Comparison of ENCODE assay signal across 8 cellular contexts in genomic region chr7:93231799-93232672, GRCh38. TPM values are rescaled to one million over a fixed set of nuclear protein-coding genes. Genes with fewer than 3 reads are reported as not detected.
DNase-seq lines count a peak whose midpoint lies in the region; TF ChIP-seq lines count a peak whose summit lies in the region.

Gene VPS50 (plus strand): TSS chr7:93232366. CDS start chr7:93232468, 102 bp downstream.

- H3K4me3 Mint-ChIP-seq in HFFc6: peak within 1 kb of the TSS; percentile 95
- peak within 1 kb of the TSS; percentile 95 for H3K4me3 Mint-ChIP-seq in activated naive CD4-positive, alpha-beta T cell treated with anti-CD3 and anti-CD28 coated beads, Interleukin-2, amount 10 ng/mL, durations not matched to agents 7 days and 5 days

- no peaks in the 10 kb centered on the region for H3K9me3 Mint-ChIP-seq in HFFc6
- H3K9me3 Mint-ChIP-seq in activated naive CD4-positive, alpha-beta T cell treated with anti-CD3 and anti-CD28 coated beads, Interleukin-2, amount 10 ng/mL, durations not matched to agents 7 days and 5 days: no peaks in the 10 kb centered on the region

- no peak within 1 kb of the TSS for H3K27ac ChIP-seq in SK-N-MC

- no peaks in the 10 kb centered on the region for H3K36me3 Mint-ChIP-seq in HFFc6 (ENCODE audit: low read depth)
- H3K36me3 Mint-ChIP-seq in activated naive CD4-positive, alpha-beta T cell treated with anti-CD3 and anti-CD28 coated beads, Interleukin-2, amount 10 ng/mL, durations not matched to agents 7 days and 5 days: no peaks in the 10 kb centered on the region

- H3K36me3 ChIP-seq in SK-N-MC (ENCODE audit: insufficient read depth, low read length): no peaks in the 10 kb centered on the region

- H3K9ac ChIP-seq in SK-N-MC (ENCODE audit: insufficient read length): peak within 1 kb of the TSS; percentile 80

- no peak; the same call in 1 of the 2 replicates for TF ChIP-seq CTCF in HFFc6 (IDR thresholded peaks at IDR 0.05)
- no peak for TF ChIP-seq CTCF in NB4 (IDR thresholded peaks at IDR 0.05; ENCODE audit: low read depth, low read length)

- TF ChIP-seq POLR2A in NB4 (IDR thresholded peaks at IDR 0.05; ENCODE audit: extremely low read depth, insufficient read length): peak; percentile 59

- DNase-seq in GM03348 (ENCODE audit: low spot score) (peak; percentile 97), HFFc6 (peak; percentile 94), NB4 (ENCODE audit: low read depth) (peak; percentile 97), SK-N-MC (ENCODE audit: low read depth, low spot score) (peak; percentile 83), germinal center (ENCODE audit: low spot score) (peak; percentile 94), non-pigmented ciliary epithelial cell (ENCODE audit: low read depth) (peak; percentile 87), superior temporal gyrus (ENCODE audit: extremely low spot score) (peak; percentile 99)
- DNase-seq in activated naive CD4-positive, alpha-beta T cell treated with anti-CD3 and anti-CD28 coated beads, Interleukin-2, amount 10 ng/mL, durations not matched to agents 7 days and 5 days: peak; percentile 95

- peaks cover 22% of the 10 kb centered on the region; the same call in 1 of the 2 replicates for H3K4me1 Mint-ChIP-seq in HFFc6 (ENCODE audit: low read depth)
- peaks cover 23% of the 10 kb centered on the region for H3K4me1 Mint-ChIP-seq in activated naive CD4-positive, alpha-beta T cell treated with anti-CD3 and anti-CD28 coated beads, Interleukin-2, amount 10 ng/mL, durations not matched to agents 7 days and 5 days

- no peaks in the 10 kb centered on the region; the same call in 1 of the 2 replicates for H3K27me3 Mint-ChIP-seq in HFFc6 (ENCODE audit: insufficient read depth)
- no peaks in the 10 kb centered on the region for H3K27me3 Mint-ChIP-seq in activated naive CD4-positive, alpha-beta T cell treated with anti-CD3 and anti-CD28 coated beads, Interleukin-2, amount 10 ng/mL, durations not matched to agents 7 days and 5 days

- peak within 1 kb of the TSS; percentile 81 for H3K27ac Mint-ChIP-seq in HFFc6
- H3K27ac Mint-ChIP-seq in activated naive CD4-positive, alpha-beta T cell treated with anti-CD3 and anti-CD28 coated beads, Interleukin-2, amount 10 ng/mL, durations not matched to agents 7 days and 5 days: peak within 1 kb of the TSS; percentile 96

- H3K9me3 ChIP-seq in SK-N-MC (ENCODE audit: low read depth, low read length): no peaks in the 10 kb centered on the region

- H3K4me3 ChIP-seq in NB4 (ENCODE audit: low read depth, low read length) (peak within 1 kb of the TSS; percentile 92), SK-N-MC (peak within 1 kb of the TSS; percentile 90)

- CTCF ChIA-PET in activated naive CD4-positive, alpha-beta T cell treated with anti-CD3 and anti-CD28 coated beads, Interleukin-2, amount 10 ng/mL, durations not matched to agents 7 days and 5 days (lab: Charles Lee): interaction anchor here (0.9 to 3.1 kb wide), 4 partner anchors 13 to 352 kb away, joined by 3 to 16 read pairs (median 3); no protein-coding TSS in a partner anchor

RNA-seq across cellular contexts. Expression of gene VPS50, which starts in this region (rescaled TPM):
- 10 to 100 TPM; 17.0 to 20.3 (median 19.1) TPM for total RNA-seq in HFFc6 (2021; fragmentation: NEBNext Ultra II Directional; extraction: Animal tissue kit (Norgen Biotek cat#: 25700))
